In genomic region chr19:45900661-45901431, GRCh38 we compare ENCODE assay signal across 8 cellular contexts. TPM values are rescaled to one million over a fixed set of nuclear protein-coding genes. Genes with fewer than 3 reads are reported as not detected.
DNase-seq lines count a peak whose midpoint lies in the region; ATAC-seq and TF ChIP-seq lines count a peak whose summit lies in the region.

No MANE protein-coding gene starts in this region.

- intact Hi-C loops in body of pancreas (cut with DNase I), result no loop called here

- peaks cover 0 to 4% of the 10 kb centered on the region in 2 donors for H3K36me3 ChIP-seq in body of pancreas (replicated peaks in 1 of 2; ENCODE audit: insufficient read depth in 1 of 2, low read depth in 2 of 2)

- peak overlapping the region in 3 of 4 donors; percentile 15 to 76 (median 59) for H3K27ac ChIP-seq in body of pancreas

- no peaks in the 10 kb centered on the region for H3K9me3 ChIP-seq in body of pancreas

- no peak for ATAC-seq in stimulated activated naive CD8-positive, alpha-beta T cell treated with anti-CD3 and anti-CD28 coated beads, Interleukin-15, Interleukin-2, amounts not matched to agents 100 U/mL and 50 U/mL, for 24 hours
- ATAC-seq in body of pancreas (no peak), memory B cell (ENCODE audit: low read depth) (no peak), GM19035 (IDR thresholded peaks at IDR 0.05; ENCODE audit: unreplicated experiment) (no peak)

- H3K4me3 ChIP-seq in body of pancreas, result no peak overlapping the region

- WGBS in body of pancreas, 2 donors, result 49 to 65% methylated on average over 18 to 22 of the region's 22 CpGs

- H3K4me1 Mint-ChIP-seq in stimulated activated naive CD8-positive, alpha-beta T cell treated with anti-CD3 and anti-CD28 coated beads, Interleukin-15, Interleukin-2, amounts not matched to agents 100 ng/mL and 50 ng/mL, for 24 hours (ENCODE audit: low read depth), result peaks cover 12% of the 10 kb centered on the region
- peaks cover 14% of the 10 kb centered on the region for H3K4me1 Mint-ChIP-seq in memory B cell

- H3K27ac Mint-ChIP-seq in stimulated activated naive CD8-positive, alpha-beta T cell treated with anti-CD3 and anti-CD28 coated beads, Interleukin-15, Interleukin-2, amounts not matched to agents 100 ng/mL and 50 ng/mL, for 24 hours, result no peak overlapping the region
- no peak overlapping the region for H3K27ac Mint-ChIP-seq in memory B cell

- TF ChIP-seq POLR2A in body of pancreas (IDR thresholded peaks at IDR 0.05), result no peak

- peak overlapping the region; percentile 59 for H3K4me3 Mint-ChIP-seq in stimulated activated naive CD8-positive, alpha-beta T cell treated with anti-CD3 and anti-CD28 coated beads, Interleukin-15, Interleukin-2, amounts not matched to agents 100 ng/mL and 50 ng/mL, for 24 hours
- H3K4me3 Mint-ChIP-seq in memory B cell, result peak overlapping the region; percentile 37

- H3K4me1 ChIP-seq in body of pancreas, result peaks cover 30% of the 10 kb centered on the region

- no peaks in the 10 kb centered on the region for H3K27me3 Mint-ChIP-seq in stimulated activated naive CD8-positive, alpha-beta T cell treated with anti-CD3 and anti-CD28 coated beads, Interleukin-15, Interleukin-2, amounts not matched to agents 100 ng/mL and 50 ng/mL, for 24 hours
- peaks cover 2% of the 10 kb centered on the region for H3K27me3 Mint-ChIP-seq in memory B cell

- no peak for TF ChIP-seq CTCF in body of pancreas (IDR thresholded peaks at IDR 0.05)

- no peak for DNase-seq in stimulated activated naive CD8-positive, alpha-beta T cell treated with anti-CD3 and anti-CD28 coated beads, Interleukin-15, Interleukin-2, amounts not matched to agents 100 U/mL and 50 U/mL, for 24 hours
- DNase-seq in body of pancreas (no peak), memory B cell (ENCODE audit: low spot score in 2 of 2) (no peak), NCI-H524 (lab: John Stamatoyannopoulos, UW) (no peak), NCI-H2081 (lab: John Stamatoyannopoulos, UW) (no peak), midbrain (lab: John Stamatoyannopoulos, UW) (no peak)

- no peaks in the 10 kb centered on the region for H3K9me3 Mint-ChIP-seq in stimulated activated naive CD8-positive, alpha-beta T cell treated with anti-CD3 and anti-CD28 coated beads, Interleukin-15, Interleukin-2, amounts not matched to agents 100 ng/mL and 50 ng/mL, for 24 hours
- no peaks in the 10 kb centered on the region for H3K9me3 Mint-ChIP-seq in memory B cell

- H3K27me3 ChIP-seq in body of pancreas, result no peaks in the 10 kb centered on the region

- peaks cover 11% of the 10 kb centered on the region for H3K36me3 Mint-ChIP-seq in stimulated activated naive CD8-positive, alpha-beta T cell treated with anti-CD3 and anti-CD28 coated beads, Interleukin-15, Interleukin-2, amounts not matched to agents 100 ng/mL and 50 ng/mL, for 24 hours (ENCODE audit: low read depth)
- peaks cover 11% of the 10 kb centered on the region for H3K36me3 Mint-ChIP-seq in memory B cell

RNA-seq across cellular contexts. Expression of gene MYPOP, which starts 1.6 kb away (rescaled TPM):
- 10 to 100 TPM in 1 of 2 donors, 1 to 10 TPM in 1; 6.7 to 13.5 TPM for total RNA-seq in body of pancreas

RNA-seq across cellular contexts. Expression of gene NANOS2, which starts 13.7 kb away (rescaled TPM):
- not detected for total RNA-seq in body of pancreas

RNA-seq across cellular contexts. Expression of gene IRF2BP1, which starts 14.9 kb away (rescaled TPM):
- 10 to 100 TPM; 24.1 to 25.1 TPM for total RNA-seq in body of pancreas

RNA-seq across cellular contexts. Expression of gene FOXA3, which starts 36.7 kb away (rescaled TPM):
- total RNA-seq in body of pancreas, result 10 to 100 TPM in 1 of 2 donors, 1 to 10 TPM in 1; 3.0 to 16.3 TPM

RNA-seq across cellular contexts. Expression of gene SYMPK, which starts 37.9 kb away (rescaled TPM):
- total RNA-seq in body of pancreas, result 10 to 100 TPM; 23.3 to 32.3 TPM
